Comparison of ENCODE assay signal across 31 cellular contexts in the genomic region with DNA sequence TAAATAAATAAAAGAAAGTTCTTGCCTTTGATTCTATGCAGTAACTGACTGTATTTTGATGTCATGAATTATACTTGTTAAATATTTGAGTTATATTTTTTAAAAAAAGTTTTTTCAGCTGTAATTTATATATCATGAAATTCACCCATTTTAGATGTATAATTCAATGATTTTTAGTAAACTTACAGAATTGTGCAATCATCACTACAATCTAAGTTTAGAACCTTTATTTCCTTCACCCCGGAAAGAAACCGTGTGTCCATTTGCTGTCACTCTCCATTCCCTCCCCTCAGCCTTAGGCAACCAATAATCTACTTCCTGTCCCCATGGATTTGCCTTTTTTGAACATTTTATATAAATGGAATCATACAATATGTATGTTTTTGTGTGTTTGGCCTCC.
"Had no signal": no experiment of that assay in that cellular context is flagged by ENCODE, and none has a peak within 500 bp of the region (broad histone marks: within the 10 kb centered on the region; RNA-seq: fewer than 3 reads in every experiment).

No MANE protein-coding gene starts in this region.

- H3K27me3 ChIP-seq: ascending aorta, cardiac muscle cell, colonic mucosa had no signal

- DNase-seq: activated CD4-positive, alpha-beta memory T cell treated with anti-CD3 and anti-CD28 coated beads, Interleukin-2, amount 10 ng/mL, durations not matched to agents 7 days and 5 days; activated CD4-positive, alpha-beta T cell treated with anti-CD3 and anti-CD28 coated beads for 1 hour; activated CD4-positive, alpha-beta T cell treated with anti-CD3 and anti-CD28 coated beads for 36 hours; activated CD4-positive, alpha-beta T cell treated with anti-CD3 and anti-CD28 coated beads for 48 hours; activated CD4-positive, alpha-beta T cell treated with anti-CD3 and anti-CD28 coated beads, Interleukin-2, amount 10 ng/mL, durations not matched to agents 7 days and 5 days; activated CD4-positive, alpha-beta T cell treated with anti-CD3 and anti-CD28 coated beads, Interleukin-2, amount 50 U/mL, for 48 hours; activated CD4-positive, CD25-positive, alpha-beta regulatory T cell; activated CD8-positive, alpha-beta memory T cell treated with anti-CD3 and anti-CD28 coated beads for 24 hours; activated CD8-positive, alpha-beta memory T cell treated with anti-CD3 and anti-CD28 coated beads, Interleukin-2, amount 10 ng/mL, durations not matched to agents 7 days and 5 days; activated CD8-positive, alpha-beta memory T cell treated with anti-CD3 and anti-CD28 coated beads, Interleukin-2, amount 50 U/mL, for 48 hours; activated CD8-positive, alpha-beta T cell treated with anti-CD3 and anti-CD28 coated beads, Interleukin-2, amount 10 ng/mL, durations not matched to agents 7 days and 5 days; activated effector memory CD4-positive, alpha-beta T cell treated with Interleukin-2 at 50 U/mL for 16 hours; activated gamma-delta T cell; activated naive CD4-positive, alpha-beta T cell treated with anti-CD3 and anti-CD28 coated beads, Interleukin-2, amount 10 ng/mL, durations not matched to agents 7 days and 5 days; activated naive CD4-positive, alpha-beta T cell treated with Interleukin-2 at 50 U/mL for 16 hours; activated naive CD8-positive, alpha-beta T cell treated with anti-CD3 and anti-CD28 coated beads, Interleukin-2, amount 10 ng/mL, durations not matched to agents 7 days and 5 days; activated naive CD8-positive, alpha-beta T cell treated with anti-CD3 and anti-CD28 coated beads, Interleukin-2, amount 50 U/mL, for 24 hours; activated T-cell treated with anti-CD3 and anti-CD28 coated beads, Interleukin-2, amount 50 U/mL, for 24 hours; activated T-cell treated with anti-CD3 and anti-CD28 coated beads, Interleukin-2, amount 50 U/mL, for 48 hours; amygdala; anterior cingulate cortex; caudate nucleus; cerebellar nuclear complex; colonic mucosa; T-helper 2 cell; T-helper 9 cell; WERI-Rb-1 had no signal

- H3K36me3 ChIP-seq: ascending aorta, cardiac muscle cell, colonic mucosa, WERI-Rb-1 had no signal

- H3K4me3 ChIP-seq: ascending aorta, cardiac muscle cell, colonic mucosa had no signal

- H3K9me3 ChIP-seq: ascending aorta, colonic mucosa had no signal

- H3K4me1 ChIP-seq: ascending aorta, colonic mucosa had no signal

- ATAC-seq: activated CD4-positive, alpha-beta T cell treated with anti-CD3 and anti-CD28 coated beads for 36 hours; activated CD4-positive, CD25-positive, alpha-beta regulatory T cell treated with anti-CD3 and anti-CD28 coated beads, Interleukin-2, amount 50 U/mL, for 24 hours; activated CD8-positive, alpha-beta memory T cell treated with anti-CD3 and anti-CD28 coated beads, Interleukin-2, amount 10 ng/mL, durations not matched to agents 7 days and 5 days; activated CD8-positive, alpha-beta T cell treated with anti-CD3 and anti-CD28 coated beads, Interleukin-2, amount 10 ng/mL, durations not matched to agents 7 days and 5 days; activated naive CD8-positive, alpha-beta T cell treated with anti-CD3 and anti-CD28 coated beads, Interleukin-2, amount 50 U/mL, for 24 hours; WTC11 had no signal

- H3K27ac ChIP-seq: ascending aorta, cardiac muscle cell, colonic mucosa, WERI-Rb-1 had no signal
